Comparison of ENCODE assay signal across 18 cellular contexts in the genomic region with DNA sequence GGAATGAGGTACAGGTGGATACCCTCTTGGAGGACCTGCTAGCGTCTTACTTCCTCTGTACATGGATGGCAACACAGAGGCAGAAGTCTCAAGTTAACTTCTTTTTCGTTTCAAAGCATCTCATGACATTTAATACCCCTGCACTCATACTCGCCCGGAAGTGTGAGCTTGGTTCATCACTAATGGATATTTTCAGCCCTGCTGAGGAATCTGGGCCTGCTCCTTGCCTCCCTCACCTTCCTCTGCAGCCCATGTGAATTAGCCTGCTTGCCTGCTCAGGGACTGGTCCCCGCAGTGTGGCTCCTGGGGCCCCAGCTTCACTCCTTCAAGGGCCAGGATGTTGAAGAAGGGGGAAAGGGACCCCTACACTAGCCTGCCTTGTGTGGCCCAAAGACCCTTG. TPM values are rescaled to one million over a fixed set of nuclear protein-coding genes. Genes with fewer than 3 reads are reported as not detected.
DNase-seq lines count a peak whose midpoint lies in the region; ATAC-seq and TF ChIP-seq lines count a peak whose summit lies in the region.
"Had no signal": no experiment of that assay in that cellular context is flagged by ENCODE, and none has a peak within 500 bp of the region (broad histone marks: within the 10 kb centered on the region; RNA-seq: fewer than 3 reads in every experiment).

No MANE protein-coding gene starts in this region.

- H3K4me3 ChIP-seq in heart left ventricle (no peak overlapping the region), neuronal stem cell (ENCODE audit: low read length in 2 of 2) (no peak overlapping the region), suprapubic skin (no peak overlapping the region)
- H3K4me3 ChIP-seq: BLaER1, GM12878, right lobe of liver had no signal

- no peak overlapping the region for H3K9ac ChIP-seq in neuronal stem cell (ENCODE audit: low read depth, low read length, poor library complexity)
- H3K9ac ChIP-seq: BLaER1 had no signal

- peak overlapping the region; percentile 54 for H3K18ac ChIP-seq in neuronal stem cell (ENCODE audit: low read length)

- H2AK5ac ChIP-seq in neuronal stem cell (ENCODE audit: low read depth, low read length): no peak overlapping the region

- no peak overlapping the region for H4K8ac ChIP-seq in neuronal stem cell (ENCODE audit: low read depth, low read length)

- peaks cover 6% of the 10 kb centered on the region for H3K4me1 Mint-ChIP-seq in activated T-helper 17 cell treated with anti-CD3 and anti-CD28 coated beads, Interleukin-2, amount 50 U/mL, for 72 hours
- H3K4me1 Mint-ChIP-seq in activated CD4-positive, alpha-beta T cell treated with anti-CD3 and anti-CD28 coated beads, Interleukin-2, amount 10 ng/mL, durations not matched to agents 24 days and 14 days: peaks cover 9% of the 10 kb centered on the region
- no peaks in the 10 kb centered on the region for H3K4me1 Mint-ChIP-seq in progenitor cell of endocrine pancreas (ENCODE audit: low read depth)
- H3K4me1 Mint-ChIP-seq: activated CD4-positive, alpha-beta memory T cell treated with anti-CD3 and anti-CD28 coated beads, Interleukin-2, amount 10 ng/mL, durations not matched to agents 7 days and 5 days had no signal

- no peak overlapping the region for H2AFZ ChIP-seq in neuronal stem cell (ENCODE audit: low read length)

- H3K4me2 ChIP-seq in neuronal stem cell (ENCODE audit: insufficient read depth, low read length, poor library complexity, severe bottlenecking): no peak overlapping the region

- H3K27ac ChIP-seq in heart left ventricle (peak overlapping the region; percentile 67 to 87 (median 76)), neuronal stem cell (replicated peaks; ENCODE audit: low read length) (no peak overlapping the region), suprapubic skin (peak overlapping the region; percentile 45)
- H3K27ac ChIP-seq: BLaER1, right lobe of liver had no signal

- TF ChIP-seq CTCF in heart left ventricle (IDR thresholded peaks at IDR 0.05) (no peak), suprapubic skin (IDR thresholded peaks at IDR 0.05) (no peak), progenitor cell of endocrine pancreas (IDR thresholded peaks at IDR 0.05; ENCODE audit: unreplicated experiment) (no peak)

- TF ChIP-seq POLR2A in heart left ventricle (IDR thresholded peaks at IDR 0.05) (no peak), suprapubic skin (IDR thresholded peaks at IDR 0.05) (no peak)

- H3K79me1 ChIP-seq in neuronal stem cell (ENCODE audit: low read depth, low read length): no peaks in the 10 kb centered on the region

- H3K23ac ChIP-seq in neuronal stem cell (ENCODE audit: low read depth, low read length, poor library complexity): no peak overlapping the region

- no peak overlapping the region for H3K4me3 Mint-ChIP-seq in activated T-helper 17 cell treated with anti-CD3 and anti-CD28 coated beads, Interleukin-2, amount 50 U/mL, for 72 hours
- H3K4me3 Mint-ChIP-seq in activated CD4-positive, alpha-beta T cell treated with anti-CD3 and anti-CD28 coated beads, Interleukin-2, amount 10 ng/mL, durations not matched to agents 24 days and 14 days: no peak overlapping the region
- no peak overlapping the region for H3K4me3 Mint-ChIP-seq in progenitor cell of endocrine pancreas (ENCODE audit: low read depth)
- H3K4me3 Mint-ChIP-seq: activated CD4-positive, alpha-beta memory T cell treated with anti-CD3 and anti-CD28 coated beads, Interleukin-2, amount 10 ng/mL, durations not matched to agents 7 days and 5 days had no signal

- no peak overlapping the region for H2BK12ac ChIP-seq in neuronal stem cell (ENCODE audit: low read length)

- H3K36me3 ChIP-seq in heart left ventricle: no peaks in the 10 kb centered on the region
- H3K36me3 ChIP-seq in neuronal stem cell (replicated peaks in 1 of 2; ENCODE audit: control insufficient read depth in 2 of 2, insufficient read depth in 2 of 2, low read length in 2 of 2): no peaks in the 10 kb centered on the region
- H3K36me3 ChIP-seq in suprapubic skin: no peaks in the 10 kb centered on the region
- H3K36me3 ChIP-seq: BLaER1, right lobe of liver had no signal

- H2BK5ac ChIP-seq in neuronal stem cell (ENCODE audit: low read length): no peak overlapping the region

- H3K27me3 Mint-ChIP-seq in activated T-helper 17 cell treated with anti-CD3 and anti-CD28 coated beads, Interleukin-2, amount 50 U/mL, for 72 hours: no peaks in the 10 kb centered on the region
- H3K27me3 Mint-ChIP-seq in activated CD4-positive, alpha-beta T cell treated with anti-CD3 and anti-CD28 coated beads, Interleukin-2, amount 10 ng/mL, durations not matched to agents 24 days and 14 days: peaks cover 15% of the 10 kb centered on the region
- peaks cover 34% of the 10 kb centered on the region for H3K27me3 Mint-ChIP-seq in progenitor cell of endocrine pancreas

- H3K36me3 Mint-ChIP-seq in activated T-helper 17 cell treated with anti-CD3 and anti-CD28 coated beads, Interleukin-2, amount 50 U/mL, for 72 hours (ENCODE audit: low read depth): no peaks in the 10 kb centered on the region
- no peaks in the 10 kb centered on the region for H3K36me3 Mint-ChIP-seq in activated CD4-positive, alpha-beta T cell treated with anti-CD3 and anti-CD28 coated beads, Interleukin-2, amount 10 ng/mL, durations not matched to agents 24 days and 14 days (ENCODE audit: low read depth)
- no peaks in the 10 kb centered on the region for H3K36me3 Mint-ChIP-seq in progenitor cell of endocrine pancreas (ENCODE audit: insufficient read depth)

- no peak overlapping the region for H3K14ac ChIP-seq in neuronal stem cell (ENCODE audit: low read length)

- H3K4me1 ChIP-seq in heart left ventricle (peaks cover 0 to 42% (median 30%) of the 10 kb centered on the region in 12 donors), neuronal stem cell (ENCODE audit: control insufficient read depth in 2 of 2, insufficient read depth in 1 of 2, low read depth in 1 of 2, low read length in 2 of 2) (peaks cover 0 to 13% of the 10 kb centered on the region in 2 donors), suprapubic skin (peaks cover 34% of the 10 kb centered on the region)
- H3K4me1 ChIP-seq: Caco-2 had no signal

- TF ChIP-seq EP300 in suprapubic skin (IDR thresholded peaks at IDR 0.05): no peak

- no peak overlapping the region for H2BK120ac ChIP-seq in neuronal stem cell (ENCODE audit: low read depth, low read length)

- no peak overlapping the region for H3K4ac ChIP-seq in neuronal stem cell (ENCODE audit: low read length)

- no peak for DNase-seq in heart left ventricle
- DNase-seq in neuronal stem cell (ENCODE audit: low spot score): no peak
- DNase-seq in suprapubic skin (ENCODE audit: low spot score in 2 of 2): no peak
- DNase-seq in activated CD4-positive, alpha-beta T cell treated with anti-CD3 and anti-CD28 coated beads, Interleukin-2, amount 10 ng/mL, durations not matched to agents 24 days and 14 days: no peak
- DNase-seq in progenitor cell of endocrine pancreas (ENCODE audit: low spot score, unreplicated experiment): no peak
- no peak for DNase-seq in GOT3 (lab: John Stamatoyannopoulos, UW)
- DNase-seq in activated T-cell treated with anti-CD3 and anti-CD28 coated beads for 4 hours: no peak
- DNase-seq: activated CD4-positive, alpha-beta memory T cell treated with anti-CD3 and anti-CD28 coated beads, Interleukin-2, amount 10 ng/mL, durations not matched to agents 7 days and 5 days; Caco-2; DND-41; NCI-H2029; NCI-H226; NCI-H82 had no signal

- no peak overlapping the region for H2BK15ac ChIP-seq in neuronal stem cell (ENCODE audit: low read length)

- 72 to 92% (median 81%) methylated on average over 5 of the region's 5 CpGs for WGBS in heart left ventricle, 4 donors
- WGBS in neuronal stem cell (ENCODE audit: extremely low coverage in 2 of 2, insufficient read length in 2 of 2, insufficient replicate concordance in 1 of 2), 2 donors: no CpG with 5 or more reads among the region's 5 CpGs
- WGBS in suprapubic skin: 87% methylated on average over 5 of the region's 5 CpGs

- H3K27ac Mint-ChIP-seq in activated T-helper 17 cell treated with anti-CD3 and anti-CD28 coated beads, Interleukin-2, amount 50 U/mL, for 72 hours: peak overlapping the region; percentile 38
- no peak overlapping the region for H3K27ac Mint-ChIP-seq in activated CD4-positive, alpha-beta T cell treated with anti-CD3 and anti-CD28 coated beads, Interleukin-2, amount 10 ng/mL, durations not matched to agents 24 days and 14 days
- H3K27ac Mint-ChIP-seq in progenitor cell of endocrine pancreas: no peak overlapping the region
- H3K27ac Mint-ChIP-seq: activated CD4-positive, alpha-beta memory T cell treated with anti-CD3 and anti-CD28 coated beads, Interleukin-2, amount 10 ng/mL, durations not matched to agents 7 days and 5 days had no signal

- H3K27me3 ChIP-seq in heart left ventricle: no peaks in the 10 kb centered on the region
- peaks cover 0 to 36% (median 0%) of the 10 kb centered on the region in 3 experiments for H3K27me3 ChIP-seq in neuronal stem cell (ENCODE audit: control insufficient read depth in 3 of 3, insufficient read depth in 3 of 3, low read depth in 1 of 3, low read length in 3 of 3)
- H3K27me3 ChIP-seq in suprapubic skin: no peaks in the 10 kb centered on the region
- H3K27me3 ChIP-seq: BLaER1, right lobe of liver had no signal

- H4K91ac ChIP-seq in neuronal stem cell (ENCODE audit: low read depth, low read length, poor library complexity): no peak overlapping the region

- H3K9me3 ChIP-seq in heart left ventricle: no peaks in the 10 kb centered on the region
- no peaks in the 10 kb centered on the region for H3K9me3 ChIP-seq in neuronal stem cell (replicated peaks in 1 of 2; ENCODE audit: control insufficient read depth in 2 of 2, insufficient read depth in 1 of 2, low read depth in 1 of 2, low read length in 2 of 2)
- H3K9me3 ChIP-seq in suprapubic skin: no peaks in the 10 kb centered on the region
- H3K9me3 ChIP-seq: BLaER1, Caco-2, right lobe of liver had no signal

- ATAC-seq in activated T-helper 17 cell treated with anti-CD3 and anti-CD28 coated beads, Interleukin-2, amount 50 U/mL, for 72 hours (replicated peaks): no peak
- peak in 2 of 4 donors; percentile 5 to 10 for ATAC-seq in heart left ventricle
- ATAC-seq: GM12878 had no signal

- intact Hi-C loops in heart left ventricle (cut with DNase I): no loop called here
- intact Hi-C loops in activated CD4-positive, alpha-beta T cell treated with anti-CD3 and anti-CD28 coated beads, Interleukin-2, amount 10 ng/mL, durations not matched to agents 24 days and 14 days (cut with micrococcal nuclease): no loop called here

- H3K9me3 Mint-ChIP-seq in activated T-helper 17 cell treated with anti-CD3 and anti-CD28 coated beads, Interleukin-2, amount 50 U/mL, for 72 hours: no peaks in the 10 kb centered on the region
- no peaks in the 10 kb centered on the region for H3K9me3 Mint-ChIP-seq in activated CD4-positive, alpha-beta T cell treated with anti-CD3 and anti-CD28 coated beads, Interleukin-2, amount 10 ng/mL, durations not matched to agents 24 days and 14 days
- no peaks in the 10 kb centered on the region for H3K9me3 Mint-ChIP-seq in progenitor cell of endocrine pancreas (ENCODE audit: low read depth)
- H3K9me3 Mint-ChIP-seq: activated CD4-positive, alpha-beta memory T cell treated with anti-CD3 and anti-CD28 coated beads, Interleukin-2, amount 10 ng/mL, durations not matched to agents 7 days and 5 days had no signal

RNA-seq across cellular contexts. Expression of gene GADD45G, which starts 34.1 kb away (rescaled TPM):
- total RNA-seq in activated T-helper 17 cell treated with anti-CD3 and anti-CD28 coated beads, Interleukin-2, amount 50 U/mL, for 72 hours: 10 to 100 TPM in 1 of 2 donors, 1 to 10 TPM in 1; 5.7 to 11.7 TPM
- total RNA-seq in heart left ventricle (10 to 100 TPM in 8 of 9 donors, 1 to 10 TPM in 1; 9.9 to 45.5 (median 13.2) TPM), suprapubic skin (1 to 10 TPM; 4.6 to 9.7 (median 6.2) TPM), progenitor cell of endocrine pancreas (1.8 and 1.9 TPM in 2 replicates)
- 100 to 1,000 TPM in 1 of 2 donors, 10 to 100 TPM in 1; 37.3 to 118 TPM for polyA plus RNA-seq in heart left ventricle
- polyA plus RNA-seq in neuronal stem cell (2013, experiment 1 of 2): 0.79 TPM
- polyA plus RNA-seq in neuronal stem cell (2013, experiment 2 of 2): 0.61 TPM
- 19.8 and 20.0 TPM in 2 replicates for total RNA-seq in activated CD4-positive, alpha-beta T cell treated with anti-CD3 and anti-CD28 coated beads, Interleukin-2, amount 10 ng/mL, durations not matched to agents 24 days and 14 days
- total RNA-seq: lung microvascular endothelial cell had no signal
